9 cellular contexts compared by ENCODE assay signal in genomic region chr20:24470031-24470781, GRCh38. TPM values are rescaled to one million over a fixed set of nuclear protein-coding genes. Genes with fewer than 3 reads are reported as not detected.
DNase-seq lines count a peak whose midpoint lies in the region; ATAC-seq and TF ChIP-seq lines count a peak whose summit lies in the region.
"Had no signal": no experiment of that assay in that cellular context is flagged by ENCODE, and none has a peak within 500 bp of the region (broad histone marks: within the 10 kb centered on the region; RNA-seq: fewer than 3 reads in every experiment).

No MANE protein-coding gene starts in this region.

- H3K4me3 ChIP-seq in right cardiac atrium (ENCODE audit: low read length) (peak overlapping the region; percentile 57), psoas muscle (peak overlapping the region; percentile 51)

- no peaks in the 10 kb centered on the region for H3K9me3 ChIP-seq in right cardiac atrium (ENCODE audit: control insufficient read depth, low read length)
- H3K9me3 ChIP-seq in psoas muscle: no peaks in the 10 kb centered on the region

- TF ChIP-seq CTCF in WTC11 (IDR thresholded peaks at IDR 0.05) (no peak), psoas muscle (IDR thresholded peaks at IDR 0.05) (no peak)

- H3K27ac Mint-ChIP-seq in WTC11: no peak overlapping the region

- intact Hi-C loops in right cardiac atrium (cut with DNase I) (no loop called here), psoas muscle (cut with DNase I) (no loop called here)

- peak overlapping the region; percentile 85 for H3K4me3 Mint-ChIP-seq in WTC11

- ATAC-seq in WTC11 (peak; percentile 8), right cardiac atrium (peak in 1 of 2 donors; percentile 3), psoas muscle (no peak), HG02970 (IDR thresholded peaks at IDR 0.05; ENCODE audit: low FRiP score, unreplicated experiment) (no peak), GM21529 (IDR thresholded peaks at IDR 0.05; ENCODE audit: unreplicated experiment) (no peak)

- H3K4me1 ChIP-seq in right cardiac atrium (ENCODE audit: control insufficient read depth, insufficient read depth, low read length): no peaks in the 10 kb centered on the region
- no peaks in the 10 kb centered on the region for H3K4me1 ChIP-seq in psoas muscle

- H3K36me3 ChIP-seq in psoas muscle (ENCODE audit: insufficient read depth in 1 of 2, low read depth in 1 of 2): no peaks in the 10 kb centered on the region

- CTCF ChIA-PET in WTC11 (lab: Charles Lee): interaction anchor here (1.0 to 2.3 kb wide), 5 partner anchors 8 to 24 kb away, joined by 3 to 7 read pairs (median 4); no protein-coding TSS in a partner anchor

- H3K4me1 Mint-ChIP-seq in WTC11: peaks cover 40% of the 10 kb centered on the region

- H3K9me3 Mint-ChIP-seq in WTC11: no peaks in the 10 kb centered on the region

- peaks cover 75% of the 10 kb centered on the region for H3K27me3 Mint-ChIP-seq in WTC11 (ENCODE audit: low read depth)

- H3K36me3 Mint-ChIP-seq in WTC11: no peaks in the 10 kb centered on the region

- POLR2A ChIA-PET in WTC11 (lab: Charles Lee): interaction anchor here (0.6 to 1.1 kb wide), 2 partner anchors 45 to 100 kb away, joined by 3 read pairs; no protein-coding TSS in a partner anchor

- H3K27ac ChIP-seq in right cardiac atrium (ENCODE audit: low read length) (peak overlapping the region; percentile 37), psoas muscle (no peak overlapping the region)

- no peaks in the 10 kb centered on the region for H3K27me3 ChIP-seq in right cardiac atrium (ENCODE audit: control insufficient read depth, insufficient read depth)
- peaks cover 0 to 53% (median 22%) of the 10 kb centered on the region in 3 donors for H3K27me3 ChIP-seq in psoas muscle (ENCODE audit: insufficient read depth in 3 of 3, low read length in 2 of 3)

- peak; percentile 57 for DNase-seq in COR-L47 (lab: John Stamatoyannopoulos, UW)
- DNase-seq in WTC11 (ENCODE audit: low spot score): peak; percentile 33
- DNase-seq in right cardiac atrium: no peak
- no peak for DNase-seq in psoas muscle
- DNase-seq in SW480 (ENCODE audit: low spot score): no peak
- DNase-seq in middle frontal gyrus (ENCODE audit: extremely low spot score, low spot score): no peak

- 1% methylated on average over 43 of the region's 43 CpGs for WGBS in right cardiac atrium
- 0 to 1% (median 0%) methylated on average over 43 of the region's 43 CpGs for WGBS in psoas muscle, 3 donors

TF ChIP-seq in WTC11, 78 proteins besides CTCF, POLR2A, EP300 and RAD21:
- TF ChIP-seq ZBTB43 (CRISPR knock-in tag; IDR thresholded peaks at IDR 0.05): no peak
- TF ChIP-seq MAX (CRISPR knock-in tag; IDR thresholded peaks at IDR 0.05): 0 out of 2 replicates have a peak, but pooled peaks have one; percentile 42
- no peak for TF ChIP-seq ATF3 (CRISPR knock-in tag; conservative IDR thresholded peaks at IDR 0.05)
- no peak for TF ChIP-seq NR3C1 (CRISPR knock-in tag; conservative IDR thresholded peaks at IDR 0.05; ENCODE audit: low read depth)
- TF ChIP-seq ATF1 (CRISPR knock-in tag; IDR thresholded peaks at IDR 0.05): no peak
- TF ChIP-seq CDX4 (CRISPR knock-in tag; IDR thresholded peaks at IDR 0.05; ENCODE audit: borderline replicate concordance): no peak
TF ChIP-seq in WTC11: peak in this region for 1.

RNA-seq across cellular contexts. Expression of gene SYNDIG1, which starts 0.8 kb away (rescaled TPM):
- total RNA-seq in WTC11 (2021) (5.0 to 6.4 TPM (median 6.0 TPM) in 3 replicates), right cardiac atrium (10 to 100 TPM; 26.3 to 38.6 (median 33.3) TPM), psoas muscle (not detected)
- polyA plus RNA-seq in right cardiac atrium (34.8 TPM), psoas muscle (under 1 TPM in 2 of 3 donors, not detected in 1; 0.03 to 0.10 TPM)
- total RNA-seq: myocyte had no signal

Comparison
In these comparisons a context has a peak if more than half of its experiments do, and no peak if none do; other contexts are left out.
1. DNase-seq: peak in COR-L47 (single experiment) and WTC11 (single experiment); none in right cardiac atrium (0 of 3), psoas muscle (0 of 2), SW480 (single experiment) and middle frontal gyrus (single experiment).